ENCODE assay signal across 8 cellular contexts in genomic region chr18:74146756-74147155, GRCh38. TPM values are rescaled to one million over a fixed set of nuclear protein-coding genes. Genes with fewer than 3 reads are reported as not detected.
DNase-seq lines count a peak whose midpoint lies in the region; ATAC-seq and TF ChIP-seq lines count a peak whose summit lies in the region.

No MANE protein-coding gene starts in this region.

- peaks cover 4% of the 10 kb centered on the region for H3K27me3 Mint-ChIP-seq in activated naive CD8-positive, alpha-beta T cell treated with anti-CD3 and anti-CD28 coated beads, Interleukin-2, amount 50 U/mL, for 24 hours

- H3K27ac ChIP-seq in lower lobe of right lung = no peak overlapping the region

- H3K4me1 Mint-ChIP-seq in activated naive CD8-positive, alpha-beta T cell treated with anti-CD3 and anti-CD28 coated beads, Interleukin-2, amount 50 U/mL, for 24 hours = peaks cover 46% of the 10 kb centered on the region

- peaks cover 35% of the 10 kb centered on the region for H3K36me3 Mint-ChIP-seq in activated naive CD8-positive, alpha-beta T cell treated with anti-CD3 and anti-CD28 coated beads, Interleukin-2, amount 50 U/mL, for 24 hours (ENCODE audit: low read depth)

- H3K4me3 Mint-ChIP-seq in activated naive CD8-positive, alpha-beta T cell treated with anti-CD3 and anti-CD28 coated beads, Interleukin-2, amount 50 U/mL, for 24 hours = peak overlapping the region; percentile 98

- H3K27me3 ChIP-seq in GM06990 (replicated peaks; ENCODE audit: control insufficient read depth, insufficient read depth, low read length) (no peaks in the 10 kb centered on the region), lower lobe of right lung (ENCODE audit: low read depth) (no peaks in the 10 kb centered on the region)

- H3K4me3 ChIP-seq in GM06990 (replicated peaks; ENCODE audit: low read depth, low read length) = peak overlapping the region; percentile 83; the same call in 1 of the 2 replicates
- peak overlapping the region; percentile 71 for H3K4me3 ChIP-seq in lower lobe of right lung

- DNase-seq in A172 (ENCODE audit: low spot score) (peak; percentile 1), GM06990 (ENCODE audit: extremely low read depth, insufficient read length) (no peak), lower lobe of right lung (no peak), MV-4-11 (lab: John Stamatoyannopoulos, UW) (no peak)
- no peak for DNase-seq in activated naive CD8-positive, alpha-beta T cell treated with anti-CD3 and anti-CD28 coated beads, Interleukin-2, amount 50 U/mL, for 24 hours
- DNase-seq in stimulated activated naive CD4-positive, alpha-beta T cell (lab: John Stamatoyannopoulos, UW) = no peak

- intact Hi-C loops in lower lobe of right lung (cut with DNase I) = no loop called here

- no peaks in the 10 kb centered on the region for H3K9me3 ChIP-seq in lower lobe of right lung

- no peak for ATAC-seq in activated naive CD8-positive, alpha-beta T cell treated with anti-CD3 and anti-CD28 coated beads, Interleukin-2, amount 50 U/mL, for 24 hours
- ATAC-seq in lower lobe of right lung (no peak), GM21528 (IDR thresholded peaks at IDR 0.05; ENCODE audit: low FRiP score, unreplicated experiment) (no peak), HG03135 (IDR thresholded peaks at IDR 0.05; ENCODE audit: unreplicated experiment) (no peak)

- H3K36me3 ChIP-seq in GM06990 (ENCODE audit: control insufficient read depth, insufficient read depth, low read length) = no peaks in the 10 kb centered on the region; the same call in none of the 2 replicates
- peaks cover 11% of the 10 kb centered on the region for H3K36me3 ChIP-seq in lower lobe of right lung

- H3K9me3 Mint-ChIP-seq in activated naive CD8-positive, alpha-beta T cell treated with anti-CD3 and anti-CD28 coated beads, Interleukin-2, amount 50 U/mL, for 24 hours = no peaks in the 10 kb centered on the region

- peaks cover 24% of the 10 kb centered on the region for H3K4me1 ChIP-seq in lower lobe of right lung

- TF ChIP-seq CTCF in GM06990 (IDR thresholded peaks at IDR 0.05; ENCODE audit: insufficient read depth, low read length, poor library complexity, severe bottlenecking) (no peak), lower lobe of right lung (IDR thresholded peaks at IDR 0.05) (no peak)

- peak overlapping the region; percentile 98 for H3K27ac Mint-ChIP-seq in activated naive CD8-positive, alpha-beta T cell treated with anti-CD3 and anti-CD28 coated beads, Interleukin-2, amount 50 U/mL, for 24 hours

RNA-seq across cellular contexts. Expression of gene FBXO15, which starts 0.9 kb away (rescaled TPM):
- total RNA-seq in A172 (2014; rRNA removed; shearing (Covaris generic)) = 0.31 and 0.74 TPM in 2 replicates
- 4.2 TPM for total RNA-seq in lower lobe of right lung

RNA-seq across cellular contexts. Expression of gene TIMM21, which starts 1.6 kb away (rescaled TPM):
- total RNA-seq in A172 (2014; rRNA removed; shearing (Covaris generic)) = 39.6 and 39.7 TPM in 2 replicates
- 21.6 TPM for total RNA-seq in lower lobe of right lung
